In genomic region chr1:14970115-14970798, GRCh38 we compare ENCODE assay signal across 8 cellular contexts.
A peak's percentile ranks its signal among the peaks of the same experiment; 100 is the strongest.
DNase-seq lines count a peak whose midpoint lies in the region; ATAC-seq and TF ChIP-seq lines count a peak whose summit lies in the region.

No MANE protein-coding gene starts in this region.

- H3K4me3 ChIP-seq in smooth muscle cell: no peak overlapping the region

- H3K4me1 ChIP-seq in smooth muscle cell (ENCODE audit: low read depth): peaks cover 18% of the 10 kb centered on the region

- H3K27me3 Mint-ChIP-seq in glutamatergic neuron (ENCODE audit: unreplicated experiment): peaks cover 2% of the 10 kb centered on the region

- no peak overlapping the region for H3K27ac Mint-ChIP-seq in glutamatergic neuron (ENCODE audit: unreplicated experiment)

- peak overlapping the region; percentile 0 for H3K4me2 ChIP-seq in smooth muscle cell

- no peak overlapping the region for H2AFZ ChIP-seq in smooth muscle cell (ENCODE audit: low read depth)

- peak overlapping the region; percentile 21 for H3K9ac ChIP-seq in smooth muscle cell (ENCODE audit: low read depth)

- TF ChIP-seq CTCF in glutamatergic neuron (IDR thresholded peaks at IDR 0.05; ENCODE audit: partially characterized antibody, unreplicated experiment): no peak
- no peak for TF ChIP-seq CTCF in smooth muscle cell (IDR thresholded peaks at IDR 0.05; ENCODE audit: borderline replicate concordance, insufficient read depth, poor library complexity, severe bottlenecking)

- H3F3A ChIP-seq in smooth muscle cell (ENCODE audit: low read depth): peaks cover 9% of the 10 kb centered on the region

- H3K36me3 Mint-ChIP-seq in glutamatergic neuron (ENCODE audit: unreplicated experiment): peaks cover 4% of the 10 kb centered on the region

- H3K9me3 ChIP-seq in smooth muscle cell (replicated peaks; ENCODE audit: low read depth): no peaks in the 10 kb centered on the region

- no peaks in the 10 kb centered on the region for H3K79me2 ChIP-seq in smooth muscle cell (ENCODE audit: low read depth)

- H4K20me1 ChIP-seq in smooth muscle cell (ENCODE audit: low read depth): no peaks in the 10 kb centered on the region

- ATAC-seq in HG02588 (IDR thresholded peaks at IDR 0.05; ENCODE audit: unreplicated experiment) (no peak), HG03108 (IDR thresholded peaks at IDR 0.05; ENCODE audit: unreplicated experiment) (no peak)

- peak; percentile 71 for DNase-seq in activated CD4-positive, alpha-beta T cell treated with anti-CD3 and anti-CD28 coated beads for 48 hours
- no peak for DNase-seq in activated CD4-positive, alpha-beta T cell treated with anti-CD3 and anti-CD28 coated beads, Interleukin-2, amount 50 U/mL, for 4 hours
- DNase-seq in UCSD-AML1 (lab: John Stamatoyannopoulos, UW; ENCODE audit: unreplicated experiment): peak; percentile 17
- DNase-seq in glutamatergic neuron: peak; percentile 45
- no peak for DNase-seq in smooth muscle cell (lab: John Stamatoyannopoulos, UW; ENCODE audit: unreplicated experiment)
- DNase-seq in AML-193 (lab: John Stamatoyannopoulos, UW): no peak

- no peak overlapping the region for H3K4me3 Mint-ChIP-seq in glutamatergic neuron (ENCODE audit: unreplicated experiment)

- peaks cover 10% of the 10 kb centered on the region for H3K4me1 Mint-ChIP-seq in glutamatergic neuron (ENCODE audit: low read depth, unreplicated experiment)

- H3K27me3 ChIP-seq in smooth muscle cell (ENCODE audit: low read depth): no peaks in the 10 kb centered on the region

- no peaks in the 10 kb centered on the region for H3K36me3 ChIP-seq in smooth muscle cell (ENCODE audit: low read depth)

- WGBS in smooth muscle cell (ENCODE audit: low lambda C conversion rate): 62% methylated on average over 16 of the region's 16 CpGs

- H3K9me3 Mint-ChIP-seq in glutamatergic neuron (ENCODE audit: unreplicated experiment): peaks cover 5% of the 10 kb centered on the region

- H3K27ac ChIP-seq in smooth muscle cell (ENCODE audit: low read depth): peak overlapping the region; percentile 73

Comparison
In these comparisons a context has a peak if more than half of its experiments do, and no peak if none do; other contexts are left out.
1. DNase-seq: peak in activated CD4-positive, alpha-beta T cell treated with anti-CD3 and anti-CD28 coated beads for 48 hours (single experiment), UCSD-AML1 (single experiment) and glutamatergic neuron (single experiment); none in activated CD4-positive, alpha-beta T cell treated with anti-CD3 and anti-CD28 coated beads, Interleukin-2, amount 50 U/mL, for 4 hours (0 of 2), smooth muscle cell (single experiment) and AML-193 (0 of 2).